8 cellular contexts compared by ENCODE assay signal in the genomic region with DNA sequence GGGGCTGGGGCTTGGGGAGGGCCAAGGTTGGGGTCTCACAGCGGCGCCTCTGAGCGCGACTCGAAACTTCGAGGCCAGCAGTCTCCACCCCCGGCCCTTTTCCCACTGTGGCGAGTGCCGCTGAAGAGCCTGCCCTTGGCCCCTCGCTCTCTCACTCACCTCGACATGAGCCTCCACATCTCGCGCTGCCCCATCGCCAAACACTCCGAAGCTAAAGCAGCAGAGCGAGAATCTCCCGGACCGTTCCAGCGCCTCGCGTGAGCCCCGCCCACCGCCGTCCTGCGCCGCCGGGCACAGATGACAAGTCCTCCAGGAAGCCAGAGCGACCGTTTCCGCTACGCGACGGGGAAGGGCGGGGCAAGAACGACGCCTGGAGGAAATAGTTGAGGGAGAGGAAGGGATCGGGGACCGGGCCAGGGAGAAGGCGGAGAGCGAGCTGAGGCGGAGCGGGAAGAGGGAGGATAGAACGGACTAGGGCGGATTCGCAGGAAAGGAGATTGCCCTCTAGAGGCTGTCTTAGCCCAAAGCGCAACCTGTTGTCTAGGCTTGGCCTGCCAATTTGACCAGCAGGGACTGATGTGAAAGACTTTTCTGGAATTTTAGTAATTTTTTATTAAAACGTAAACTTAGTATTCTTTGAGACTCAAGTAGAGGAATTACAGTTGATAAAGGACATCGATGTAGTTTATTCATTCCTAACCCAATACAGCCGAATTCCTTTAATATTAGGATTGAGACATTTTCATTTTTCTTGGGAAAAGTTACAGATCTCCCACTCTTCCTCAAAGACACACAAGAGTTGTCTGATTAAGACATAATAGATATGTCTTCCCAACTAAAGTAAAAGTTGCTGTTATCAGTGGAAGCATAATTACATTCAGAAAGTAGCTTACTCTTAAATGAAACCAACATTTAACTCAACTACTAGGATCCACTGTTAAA. TPM values are rescaled to one million over a fixed set of nuclear protein-coding genes. Genes with fewer than 3 reads are reported as not detected.
DNase-seq lines count a peak whose midpoint lies in the region; ATAC-seq and TF ChIP-seq lines count a peak whose summit lies in the region.

A gene with protein sequence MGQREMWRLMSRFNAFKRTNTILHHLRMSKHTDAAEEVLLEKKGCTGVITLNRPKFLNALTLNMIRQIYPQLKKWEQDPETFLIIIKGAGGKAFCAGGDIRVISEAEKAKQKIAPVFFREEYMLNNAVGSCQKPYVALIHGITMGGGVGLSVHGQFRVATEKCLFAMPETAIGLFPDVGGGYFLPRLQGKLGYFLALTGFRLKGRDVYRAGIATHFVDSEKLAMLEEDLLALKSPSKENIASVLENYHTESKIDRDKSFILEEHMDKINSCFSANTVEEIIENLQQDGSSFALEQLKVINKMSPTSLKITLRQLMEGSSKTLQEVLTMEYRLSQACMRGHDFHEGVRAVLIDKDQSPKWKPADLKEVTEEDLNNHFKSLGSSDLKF (minus strand): TSS at position 270 of the 942 bp plus-strand sequence. CDS start 76 bp downstream, at position 194.

- TF ChIP-seq CTCF in choroid plexus epithelial cell (conservative IDR thresholded peaks at IDR 0.05; ENCODE audit: low read depth, low read length) (peak; percentile 90), kidney epithelial cell (IDR thresholded peaks at IDR 0.05; ENCODE audit: insufficient read depth, low read length, poor library complexity, severe bottlenecking) (peak; percentile 89)

- H3K4me3 ChIP-seq in choroid plexus epithelial cell (ENCODE audit: low read depth, low read length) (peak within 1 kb of the TSS; percentile 75), kidney epithelial cell (ENCODE audit: low read depth, low read length) (peak within 1 kb of the TSS; percentile 62)

- ATAC-seq in GM19025 (IDR thresholded peaks at IDR 0.05; ENCODE audit: low read depth, unreplicated experiment) (peak; percentile 94), HG03354 (IDR thresholded peaks at IDR 0.05; ENCODE audit: poor library complexity, severe bottlenecking, unreplicated experiment) (peak; percentile 94)

- no peaks in the 10 kb centered on the region for H3K27me3 ChIP-seq in kidney epithelial cell (ENCODE audit: control insufficient read depth, insufficient read depth, low read length)

- peak; percentile 96 for DNase-seq in AG20443 (ENCODE audit: low spot score)
- DNase-seq in NCI-H446 treated with DMSO at 0.1 percent for 48 hours (lab: John Stamatoyannopoulos, UW), result peak; percentile 97
- peak; percentile 85 to 92 for DNase-seq in activated CD4-positive, alpha-beta T cell treated with anti-CD3 and anti-CD28 coated beads for 24 hours (ENCODE audit: low read depth in 2 of 2)
- peak; percentile 97 for DNase-seq in choroid plexus epithelial cell (ENCODE audit: low read depth)
- DNase-seq in kidney epithelial cell (ENCODE audit: low read depth), result peak; percentile 97
- DNase-seq in stimulated activated CD4-positive, alpha-beta T cell treated with anti-CD3 and anti-CD28 coated beads, Interleukin-1b, Interleukin-23, amount 100 ng/mL, for 1 hour (ENCODE audit: low read depth in 2 of 2), result peak; percentile 50 to 76

- no peaks in the 10 kb centered on the region for H3K36me3 ChIP-seq in kidney epithelial cell (ENCODE audit: control insufficient read depth, insufficient read depth, low read length)

RNA-seq across cellular contexts. Expression of the gene that starts here (rescaled TPM):
- 6.2 and 7.8 TPM in 2 replicates for total RNA-seq in kidney epithelial cell

Comparison
In these comparisons a context has a peak if more than half of its experiments do, and no peak if none do; other contexts are left out.
1. Peak in every context shown above with its lines: DNase-seq, ATAC-seq and H3K4me3 ChIP-seq.